Comparison of ENCODE assay signal across 14 cellular contexts in genomic region chr3:64666171-64666581, GRCh38. TPM values are rescaled to one million over a fixed set of nuclear protein-coding genes. Genes with fewer than 3 reads are reported as not detected.
A peak's percentile ranks its signal among the peaks of the same experiment; 100 is the strongest.
DNase-seq lines count a peak whose midpoint lies in the region; ATAC-seq and TF ChIP-seq lines count a peak whose summit lies in the region.
"Had no signal": no experiment of that assay in that cellular context is flagged by ENCODE, and none has a peak within 500 bp of the region (broad histone marks: within the 10 kb centered on the region; RNA-seq: fewer than 3 reads in every experiment).

No MANE protein-coding gene starts in this region.

- no peak overlapping the region for H2AFZ ChIP-seq in neural progenitor cell (replicated peaks)

- H4K20me1 ChIP-seq in neural progenitor cell (ENCODE audit: low read depth), result peaks cover 10% of the 10 kb centered on the region

- no peak overlapping the region for H3K4me2 ChIP-seq in neural progenitor cell

- H3K9me3 Mint-ChIP-seq in neural progenitor cell, result peaks cover 11% of the 10 kb centered on the region

- no peaks in the 10 kb centered on the region for H3K27me3 ChIP-seq in lower lobe of right lung (ENCODE audit: low read depth)
- H3K27me3 ChIP-seq in vagina, result no peaks in the 10 kb centered on the region
- no peaks in the 10 kb centered on the region for H3K27me3 ChIP-seq in neural progenitor cell

- H3K36me3 Mint-ChIP-seq in neural progenitor cell, result peaks cover 39% of the 10 kb centered on the region
- H3K36me3 Mint-ChIP-seq: activated naive CD8-positive, alpha-beta T cell treated with anti-CD3 and anti-CD28 coated beads for 36 hours had no signal

- H3K79me2 ChIP-seq in neural progenitor cell (ENCODE audit: low read depth), result no peaks in the 10 kb centered on the region

- peaks cover 2% of the 10 kb centered on the region for H3K27me3 Mint-ChIP-seq in neural progenitor cell (ENCODE audit: insufficient read depth, low read depth)
- H3K27me3 Mint-ChIP-seq: activated naive CD8-positive, alpha-beta T cell treated with anti-CD3 and anti-CD28 coated beads for 36 hours had no signal

- no peak overlapping the region for H3K4me3 Mint-ChIP-seq in neural progenitor cell
- H3K4me3 Mint-ChIP-seq: activated naive CD8-positive, alpha-beta T cell treated with anti-CD3 and anti-CD28 coated beads for 36 hours had no signal

- TF ChIP-seq POLR2A in vagina (IDR thresholded peaks at IDR 0.05), result no peak

- H3K36me3 ChIP-seq in lower lobe of right lung (no peaks in the 10 kb centered on the region), vagina (no peaks in the 10 kb centered on the region), neural progenitor cell (peaks cover 7% of the 10 kb centered on the region)

- H3K4me3 ChIP-seq in lower lobe of right lung (no peak overlapping the region), vagina (no peak overlapping the region), neural progenitor cell (no peak overlapping the region)

- peaks cover 25% of the 10 kb centered on the region for H3K4me1 Mint-ChIP-seq in neural progenitor cell
- H3K4me1 Mint-ChIP-seq: activated naive CD8-positive, alpha-beta T cell treated with anti-CD3 and anti-CD28 coated beads for 36 hours had no signal

- intact Hi-C loops in left cardiac atrium (cut with DNase I), result no loop called here
- intact Hi-C loops in Right ventricle myocardium superior (cut with DNase I), result loop anchor here (10.0 kb wide), 1 partner anchor 131 kb away; no protein-coding TSS in a partner anchor
- intact Hi-C loops in lower lobe of right lung (cut with DNase I), result no loop called here
- intact Hi-C loops in vagina (cut with DNase I), result no loop called here

- TF ChIP-seq CTCF in lower lobe of right lung (IDR thresholded peaks at IDR 0.05), result no peak
- no peak for TF ChIP-seq CTCF in vagina (IDR thresholded peaks at IDR 0.05)
- no peak for TF ChIP-seq CTCF in neural progenitor cell (IDR thresholded peaks at IDR 0.05)

- DNase-seq in left cardiac atrium, result peak; percentile 24
- no peak for DNase-seq in Right ventricle myocardium superior
- DNase-seq in dermis blood vessel endothelial cell, result peak; percentile 89
- DNase-seq in lower lobe of right lung, result no peak
- DNase-seq in vagina (ENCODE audit: extremely low spot score in 2 of 2), result no peak
- DNase-seq in CD1c-positive myeloid dendritic cell (ENCODE audit: extremely low spot score), result no peak
- no peak for DNase-seq in neural progenitor cell (ENCODE audit: low spot score)
- DNase-seq: activated CD4-positive, CD25-positive, alpha-beta regulatory T cell treated with anti-CD3 and anti-CD28 coated beads, Interleukin-2, amount 50 U/mL, for 72 hours; activated naive CD8-positive, alpha-beta T cell treated with anti-CD3 and anti-CD28 coated beads for 36 hours; cortex of kidney; left colon; NCI-H2227 treated with DMSO at 0.1 percent for 48 hours had no signal

- no peaks in the 10 kb centered on the region for H3K9me3 ChIP-seq in lower lobe of right lung
- no peaks in the 10 kb centered on the region for H3K9me3 ChIP-seq in vagina
- H3K9me3 ChIP-seq in neural progenitor cell (ENCODE audit: low read depth), result no peaks in the 10 kb centered on the region
- H3K9me3 ChIP-seq: Caco-2 had no signal

- H3K27ac ChIP-seq in lower lobe of right lung (no peak overlapping the region), vagina (peak overlapping the region; percentile 14), neural progenitor cell (no peak overlapping the region)

- ATAC-seq in left cardiac atrium (peak in 1 of 2 donors; percentile 19), Right ventricle myocardium superior (ENCODE audit: poor library complexity) (no peak), lower lobe of right lung (peak; percentile 47 to 59), GM19395 (IDR thresholded peaks at IDR 0.05; ENCODE audit: unreplicated experiment) (no peak)
- ATAC-seq: left colon had no signal

- H3K4me1 ChIP-seq in lower lobe of right lung, result no peaks in the 10 kb centered on the region
- H3K4me1 ChIP-seq in vagina, result peaks cover 15% of the 10 kb centered on the region
- peaks cover 15% of the 10 kb centered on the region for H3K4me1 ChIP-seq in neural progenitor cell

- no peak overlapping the region for H3K27ac Mint-ChIP-seq in neural progenitor cell
- H3K27ac Mint-ChIP-seq: activated naive CD8-positive, alpha-beta T cell treated with anti-CD3 and anti-CD28 coated beads for 36 hours had no signal

- no peak overlapping the region for H3K9ac ChIP-seq in neural progenitor cell

- H3F3A ChIP-seq in neural progenitor cell (ENCODE audit: low read depth), result peaks cover 6% of the 10 kb centered on the region

RNA-seq across cellular contexts. Expression of gene ADAMTS9, which starts 21.6 kb away (rescaled TPM):
- total RNA-seq in left cardiac atrium (100 to 1,000 TPM in 1 of 2 donors, 10 to 100 TPM in 1; 28.0 to 100 TPM), Right ventricle myocardium superior (15.4 TPM), dermis blood vessel endothelial cell (80.3 and 86.0 TPM in 2 replicates), lower lobe of right lung (11.7 TPM), vagina (118 TPM), neural progenitor cell (ENCODE audit: low replicate concordance) (32.1 and 47.7 TPM in 2 replicates)
- total RNA-seq: activated naive CD8-positive, alpha-beta T cell treated with anti-CD3 and anti-CD28 coated beads for 36 hours had no signal

Comparison
In these comparisons a context has a peak if more than half of its experiments do, and no peak if none do; other contexts are left out.
1. DNase-seq: peak in left cardiac atrium (single experiment) and dermis blood vessel endothelial cell (single experiment); none in Right ventricle myocardium superior (single experiment), lower lobe of right lung (single experiment), vagina (0 of 2), CD1c-positive myeloid dendritic cell (single experiment) and neural progenitor cell (single experiment).
2. ATAC-seq: peak in lower lobe of right lung (2 of 2); none in Right ventricle myocardium superior (single experiment) and GM19395 (single experiment).